In the genomic region with DNA sequence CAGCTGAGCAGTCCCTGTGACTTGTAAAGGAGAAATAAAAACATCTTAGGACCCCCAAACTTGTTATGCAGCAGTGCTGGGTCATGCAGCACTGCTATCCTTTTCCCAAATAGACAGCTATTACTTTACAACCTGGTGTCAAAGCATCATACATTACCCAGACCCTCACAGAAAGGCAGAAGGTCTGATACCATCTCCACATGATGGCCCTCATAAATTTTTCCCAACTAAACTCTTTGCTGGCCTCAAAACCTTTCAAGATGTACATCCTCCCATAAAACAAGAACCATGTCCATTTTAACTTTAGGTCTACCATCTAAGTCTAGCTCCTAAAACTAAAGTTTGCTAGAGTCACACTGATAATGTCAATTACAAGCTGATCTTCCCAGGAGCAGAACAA, we compare ENCODE assay signal across 15 cellular contexts.
"Had no signal": no experiment of that assay in that cellular context is flagged by ENCODE, and none has a peak within 500 bp of the region (broad histone marks: within the 10 kb centered on the region; RNA-seq: fewer than 3 reads in every experiment).

No MANE protein-coding gene starts in this region.

- DNase-seq: activated CD4-positive, alpha-beta T cell treated with anti-CD3 and anti-CD28 coated beads for 4 hours; activated CD8-positive, alpha-beta memory T cell treated with anti-CD3 and anti-CD28 coated beads for 24 hours; activated effector memory CD4-positive, alpha-beta T cell treated with anti-CD3 and anti-CD28 coated beads, Interleukin-2, amount 50 U/mL, for 16 hours; activated T-cell treated with anti-CD3 and anti-CD28 coated beads for 4 hours; foreskin melanocyte; head of caudate nucleus; left ventricle myocardium inferior; mesenchymal stem cell; ovary; SJCRH30; stimulated activated CD4-positive, alpha-beta T cell treated with anti-CD3 and anti-CD28 coated beads, Interleukin-4, amount 100 ng/mL, for 1 hour; T1000; transverse colon had no signal

- H3K4me3 Mint-ChIP-seq: neural crest cell had no signal

- H3K4me1 ChIP-seq: left ventricle myocardium inferior, SJCRH30, transverse colon had no signal

- H3K27ac ChIP-seq: left ventricle myocardium inferior, ovary, SJCRH30, transverse colon, WERI-Rb-1 had no signal

- H3K9me3 ChIP-seq: ovary, SJCRH30 had no signal

- H3K27me3 ChIP-seq: ovary, SJCRH30, transverse colon had no signal

- H3K36me3 ChIP-seq: ovary, SJCRH30, transverse colon, WERI-Rb-1 had no signal

- H3K4me3 ChIP-seq: left ventricle myocardium inferior, ovary, SJCRH30, transverse colon had no signal
